Comparison of ENCODE assay signal across 9 cellular contexts in genomic region chr11:116895053-116895757, GRCh38. TPM values are rescaled to one million over a fixed set of nuclear protein-coding genes. Genes with fewer than 3 reads are reported as not detected.
DNase-seq lines count a peak whose midpoint lies in the region; ATAC-seq, FAIRE-seq and TF ChIP-seq lines count a peak whose summit lies in the region.
"Had no signal": no experiment of that assay in that cellular context is flagged by ENCODE, and none has a peak within 500 bp of the region (broad histone marks: within the 10 kb centered on the region; RNA-seq: fewer than 3 reads in every experiment).

No MANE protein-coding gene starts in this region.

- no peak overlapping the region for H3K4me3 ChIP-seq in NT2/D1 (ENCODE audit: insufficient read length, low read depth)
- no peak overlapping the region for H3K4me3 ChIP-seq in endothelial cell of umbilical vein (replicated peaks in 1 of 3; ENCODE audit: insufficient read depth in 1 of 3, low read depth in 1 of 3, low read length in 3 of 3)

- peaks cover 21% of the 10 kb centered on the region for H3K4me1 Mint-ChIP-seq in nephron progenitor cell

- H3K79me2 ChIP-seq in endothelial cell of umbilical vein (ENCODE audit: control insufficient read depth, insufficient read depth, low read length), result no peaks in the 10 kb centered on the region

- BruUV-seq in endothelial cell of umbilical vein (replicated peaks; lab: Mats Ljungman, UMichigan), result no TSS peak

- H3K27me3 ChIP-seq in NT2/D1 (ENCODE audit: insufficient read depth, insufficient read length), result no peaks in the 10 kb centered on the region
- no peaks in the 10 kb centered on the region for H3K27me3 ChIP-seq in endothelial cell of umbilical vein (ENCODE audit: control insufficient read depth in 2 of 2, insufficient read depth in 2 of 2, low read length in 2 of 2)

- H3K27me3 Mint-ChIP-seq in nephron progenitor cell (ENCODE audit: low read depth, poor library complexity), result no peaks in the 10 kb centered on the region

- peaks cover 50% of the 10 kb centered on the region for H3K36me3 ChIP-seq in NT2/D1 (ENCODE audit: insufficient read depth, insufficient read length, low read length)
- peaks cover 0 to 2% of the 10 kb centered on the region in 2 experiments for H3K36me3 ChIP-seq in endothelial cell of umbilical vein (ENCODE audit: control insufficient read depth in 2 of 2, extremely low read depth in 1 of 2, insufficient read depth in 2 of 2, low read length in 2 of 2)

- no peak overlapping the region for H3K4me3 Mint-ChIP-seq in nephron progenitor cell

- DNase-seq in D341Med (ENCODE audit: low spot score), result peak; percentile 46
- peak; percentile 27 for DNase-seq in NT2/D1 (ENCODE audit: low read depth, low spot score)
- DNase-seq in endothelial cell of umbilical vein (ENCODE audit: low read depth, low spot score), result peak; percentile 34
- DNase-seq in nephron progenitor cell, result peak; percentile 38
- no peak for DNase-seq in pons (ENCODE audit: low spot score)
- DNase-seq: activated T-cell treated with anti-CD3 and anti-CD28 coated beads, Interleukin-2, amount 50 U/mL, for 1 hour had no signal

- H3K9ac ChIP-seq in NT2/D1 (ENCODE audit: insufficient read length, low read depth) (no peak overlapping the region), endothelial cell of umbilical vein (replicated peaks; ENCODE audit: extremely low read depth, insufficient read depth, low read length) (no peak overlapping the region)

- TF ChIP-seq POLR2A in endothelial cell of umbilical vein (IDR thresholded peaks at IDR 0.05; ENCODE audit: low read depth, low read length), result no peak

- H3K9me3 Mint-ChIP-seq in nephron progenitor cell, result peaks cover 12% of the 10 kb centered on the region

- H3K27ac ChIP-seq in endothelial cell of umbilical vein (ENCODE audit: insufficient read depth, low read depth, low read length), result no peak overlapping the region

- H3K36me3 Mint-ChIP-seq in nephron progenitor cell (ENCODE audit: low read depth), result peaks cover 45% of the 10 kb centered on the region

- no peak overlapping the region for H2AFZ ChIP-seq in endothelial cell of umbilical vein (ENCODE audit: low read depth, low read length)

- peak; percentile 15 to 44 for TF ChIP-seq CTCF in endothelial cell of umbilical vein (IDR thresholded peaks at IDR 0.05; ENCODE audit: extremely low read depth in 1 of 2, insufficient read depth in 1 of 2, low read depth in 1 of 2, low read length in 2 of 2)
- peak; percentile 40 for TF ChIP-seq CTCF in nephron progenitor cell (IDR thresholded peaks at IDR 0.05)

- ATAC-seq in HG02610 (IDR thresholded peaks at IDR 0.05; ENCODE audit: unreplicated experiment) (no peak), GM18517 (IDR thresholded peaks at IDR 0.05; ENCODE audit: unreplicated experiment) (no peak), GM21360 (IDR thresholded peaks at IDR 0.05; ENCODE audit: unreplicated experiment) (no peak)

- H3K9me3 ChIP-seq in NT2/D1 (ENCODE audit: insufficient read depth, low read length), result peaks cover 3% of the 10 kb centered on the region; the same call in 1 of the 2 replicates
- no peaks in the 10 kb centered on the region for H3K9me3 ChIP-seq in endothelial cell of umbilical vein (replicated peaks; ENCODE audit: control insufficient read depth, insufficient read depth, low read length)

- intact Hi-C loops in endothelial cell of umbilical vein (cut with micrococcal nuclease), result no loop called here

- dilution Hi-C loops in endothelial cell of umbilical vein (cut with MboI; ENCODE audit: extremely low pct_ligation_motif_present, low sequenced_read_pairs), result no loop called here

- POLR2A ChIA-PET in endothelial cell of umbilical vein (lab: Charles Lee), result no interaction called here

- H3K4me1 ChIP-seq in NT2/D1 (ENCODE audit: insufficient read depth, insufficient read length) (no peaks in the 10 kb centered on the region), endothelial cell of umbilical vein (ENCODE audit: control insufficient read depth, extremely low read depth, insufficient read depth, low read length) (no peaks in the 10 kb centered on the region)

- CTCF ChIA-PET in endothelial cell of umbilical vein (lab: Charles Lee), result no interaction called here

- H3K9me1 ChIP-seq in endothelial cell of umbilical vein (replicated peaks; ENCODE audit: control insufficient read depth, extremely low read depth, insufficient read depth, low read length), result no peaks in the 10 kb centered on the region

- no peaks in the 10 kb centered on the region for H4K20me1 ChIP-seq in endothelial cell of umbilical vein (replicated peaks; ENCODE audit: control insufficient read depth, extremely low read depth, insufficient read depth, low read length)

- H3K4me2 ChIP-seq in endothelial cell of umbilical vein (ENCODE audit: insufficient read depth, low read length), result no peak overlapping the region

- FAIRE-seq in endothelial cell of umbilical vein (lab: Jason Lieb, UNC), result no peak

- H3K27ac Mint-ChIP-seq in nephron progenitor cell, result peak overlapping the region; percentile 31

TF ChIP-seq in endothelial cell of umbilical vein, 7 proteins besides CTCF, POLR2A, EP300 and RAD21:
- TF ChIP-seq, protein P1, sequence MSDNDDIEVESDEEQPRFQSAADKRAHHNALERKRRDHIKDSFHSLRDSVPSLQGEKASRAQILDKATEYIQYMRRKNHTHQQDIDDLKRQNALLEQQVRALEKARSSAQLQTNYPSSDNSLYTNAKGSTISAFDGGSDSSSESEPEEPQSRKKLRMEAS (IDR thresholded peaks at IDR 0.05; ENCODE audit: insufficient read depth, insufficient read length), result no peak
- TF ChIP-seq MYC (IDR thresholded peaks at IDR 0.05; ENCODE audit: low read depth, low read length) (no peak), EZH2 (IDR thresholded peaks at IDR 0.05; ENCODE audit: borderline replicate concordance, low read depth, low read length, severe bottlenecking) (no peak), FOS (IDR thresholded peaks at IDR 0.05; ENCODE audit: borderline replicate concordance, insufficient read depth, low read length) (no peak), GATA2 (IDR thresholded peaks at IDR 0.05; ENCODE audit: insufficient read depth, insufficient read length, low read depth, low read length) (no peak), POLR2AphosphoS5 (IDR thresholded peaks at IDR 0.05; ENCODE audit: insufficient read depth, low read depth, low read length) (no peak), JUN (IDR thresholded peaks at IDR 0.05; ENCODE audit: borderline replicate concordance, insufficient read depth, insufficient read length, low read depth) (no peak)

RNA-seq across cellular contexts. Expression of gene APOA1, which starts 57.8 kb away (rescaled TPM):
- total RNA-seq in endothelial cell of umbilical vein, result not detected in 2 replicates
- 0.10 TPM in 1 of 2 replicates, not detected in the other for polyA plus RNA-seq in endothelial cell of umbilical vein
- 0.07 and 0.10 TPM in 2 replicates for polyA plus RNA-seq in endothelial cell of umbilical vein (2011; cell fraction: cytosol; rRNA removed)
- 0.24 and 0.27 TPM in 2 replicates for polyA plus RNA-seq in endothelial cell of umbilical vein (2011; cell fraction: nucleus; rRNA removed)
- polyA plus RNA-seq in endothelial cell of umbilical vein (2012), result 0.30 TPM in 1 of 2 replicates, not detected in the other
- polyA minus RNA-seq in endothelial cell of umbilical vein, result 0.41 TPM in 1 of 2 replicates, not detected in the other
- not detected for polyA minus RNA-seq in endothelial cell of umbilical vein (2011; cell fraction: cytosol; rRNA and poly(A)+ RNA removed)
- not detected in 2 replicates for polyA minus RNA-seq in endothelial cell of umbilical vein (2011; cell fraction: nucleus; rRNA and poly(A)+ RNA removed)
